Comparison of ENCODE assay signal across 9 cellular contexts in genomic region chr5:40687316-40687715, GRCh38. TPM values are rescaled to one million over a fixed set of nuclear protein-coding genes. Genes with fewer than 3 reads are reported as not detected.
A peak's percentile ranks its signal among the peaks of the same experiment; 100 is the strongest.
DNase-seq lines count a peak whose midpoint lies in the region; ATAC-seq and TF ChIP-seq lines count a peak whose summit lies in the region.
"Had no signal": no experiment of that assay in that cellular context is flagged by ENCODE, and none has a peak within 500 bp of the region (broad histone marks: within the 10 kb centered on the region; RNA-seq: fewer than 3 reads in every experiment).

No MANE protein-coding gene starts in this region.

- H3K36me3 Mint-ChIP-seq in activated naive CD4-positive, alpha-beta T cell treated with anti-CD3 and anti-CD28 coated beads for 36 hours (ENCODE audit: low read depth), result peaks cover 88% of the 10 kb centered on the region
- peaks cover 93% of the 10 kb centered on the region for H3K36me3 Mint-ChIP-seq in activated CD8-positive, alpha-beta T cell treated with anti-CD3 and anti-CD28 coated beads for 36 hours (ENCODE audit: low read depth)

- 97% methylated on average over 4 of the region's 7 CpGs for WGBS in mesenchymal stem cell
- WGBS in tibial nerve, 2 donors, result 77 to 79% methylated on average over 7 of the region's 7 CpGs

- H2BK120ac ChIP-seq in mesenchymal stem cell (ENCODE audit: low read depth, low read length), result no peak overlapping the region

- H3K36me3 ChIP-seq in mesenchymal stem cell (ENCODE audit: control insufficient read depth in 1 of 2, insufficient read depth in 2 of 2, low read depth in 1 of 2, low read length in 2 of 2) (peaks cover 6 to 8% of the 10 kb centered on the region in 2 experiments), tibial nerve (peaks cover 0 to 15% (median 0%) of the 10 kb centered on the region in 3 donors)

- peaks cover 4% of the 10 kb centered on the region for H3K79me1 ChIP-seq in mesenchymal stem cell (replicated peaks; ENCODE audit: low read length, poor library complexity, severe bottlenecking)

- H3K18ac ChIP-seq in mesenchymal stem cell (ENCODE audit: low read depth in 1 of 2, low read length in 2 of 2), result no peak overlapping the region

- peak overlapping the region; percentile 68 for H3K9ac ChIP-seq in mesenchymal stem cell (ENCODE audit: low read length)

- H2BK5ac ChIP-seq in mesenchymal stem cell (ENCODE audit: low read depth, low read length, poor library complexity, severe bottlenecking), result no peak overlapping the region

- H2AK5ac ChIP-seq in mesenchymal stem cell (ENCODE audit: low read length, severe bottlenecking), result no peak overlapping the region

- no peak overlapping the region for H3K4me3 ChIP-seq in mesenchymal stem cell (ENCODE audit: insufficient read depth in 1 of 2, low read depth in 1 of 2, low read length in 2 of 2)
- H3K4me3 ChIP-seq in tibial nerve, result no peak overlapping the region

- peak overlapping the region; percentile 99 for H3K27ac Mint-ChIP-seq in activated naive CD4-positive, alpha-beta T cell treated with anti-CD3 and anti-CD28 coated beads for 36 hours
- H3K27ac Mint-ChIP-seq in activated CD8-positive, alpha-beta T cell treated with anti-CD3 and anti-CD28 coated beads for 36 hours, result peak overlapping the region; percentile 88

- no peak overlapping the region for H2AFZ ChIP-seq in mesenchymal stem cell (ENCODE audit: low read depth, low read length)

- H3K4me1 ChIP-seq in mesenchymal stem cell (ENCODE audit: control insufficient read depth, insufficient read depth, low read depth, low read length) (peaks cover 2% of the 10 kb centered on the region), tibial nerve (peaks cover 0 to 63% (median 10%) of the 10 kb centered on the region in 4 donors)

- intact Hi-C loops in activated naive CD4-positive, alpha-beta T cell treated with anti-CD3 and anti-CD28 coated beads for 36 hours (cut with micrococcal nuclease), result loop anchor here (2.0 to 10.0 kb wide), 3 partner anchors 65 to 1187 kb away; partner anchors contain the start of gene OXCT1
- intact Hi-C loops in activated CD8-positive, alpha-beta T cell treated with anti-CD3 and anti-CD28 coated beads for 36 hours (cut with micrococcal nuclease), result loop anchor here (5.0 to 10.0 kb wide), 5 partner anchors 50 to 1483 kb away; no protein-coding TSS in a partner anchor

- CTCF ChIA-PET in activated naive CD4-positive, alpha-beta T cell treated with anti-CD3 and anti-CD28 coated beads for 36 hours (lab: Charles Lee), result no interaction called here
- CTCF ChIA-PET in activated CD8-positive, alpha-beta T cell treated with anti-CD3 and anti-CD28 coated beads for 36 hours (lab: Charles Lee), result interaction anchor here (0.9 to 2.0 kb wide), 4 partner anchors 35 to 739 kb away, joined by 4 to 8 read pairs (median 6); no protein-coding TSS in a partner anchor

- H3K4me2 ChIP-seq in mesenchymal stem cell (ENCODE audit: low read length, poor library complexity, severe bottlenecking), result no peak overlapping the region

- POLR2A ChIA-PET in activated CD8-positive, alpha-beta T cell treated with anti-CD3 and anti-CD28 coated beads for 36 hours (lab: Charles Lee), result no interaction called here

- H3K27ac ChIP-seq in mesenchymal stem cell (ENCODE audit: low read length, poor library complexity, severe bottlenecking) (no peak overlapping the region), tibial nerve (peak overlapping the region in 3 of 4 donors; percentile 17 to 67 (median 36))

- H2BK12ac ChIP-seq in mesenchymal stem cell (ENCODE audit: low read length in 2 of 2), result no peak overlapping the region

- peaks cover 61% of the 10 kb centered on the region for H3K4me1 Mint-ChIP-seq in activated naive CD4-positive, alpha-beta T cell treated with anti-CD3 and anti-CD28 coated beads for 36 hours (ENCODE audit: low read depth)
- H3K4me1 Mint-ChIP-seq in activated CD8-positive, alpha-beta T cell treated with anti-CD3 and anti-CD28 coated beads for 36 hours (ENCODE audit: low read depth), result peaks cover 58% of the 10 kb centered on the region

- TF ChIP-seq CTCF in activated CD8-positive, alpha-beta T cell treated with anti-CD3 and anti-CD28 coated beads for 36 hours (IDR thresholded peaks at IDR 0.05), result no peak
- TF ChIP-seq CTCF in tibial nerve (IDR thresholded peaks at IDR 0.05), result no peak

- no peaks in the 10 kb centered on the region for H3K27me3 Mint-ChIP-seq in activated naive CD4-positive, alpha-beta T cell treated with anti-CD3 and anti-CD28 coated beads for 36 hours (ENCODE audit: low read depth)
- H3K27me3 Mint-ChIP-seq in activated CD8-positive, alpha-beta T cell treated with anti-CD3 and anti-CD28 coated beads for 36 hours, result no peaks in the 10 kb centered on the region

- H3K23ac ChIP-seq in mesenchymal stem cell (ENCODE audit: low read length in 2 of 2), result no peak overlapping the region

- no peak overlapping the region for H4K91ac ChIP-seq in mesenchymal stem cell (ENCODE audit: low read length)

- no peak overlapping the region for H3K14ac ChIP-seq in mesenchymal stem cell (ENCODE audit: low read length in 2 of 2)

- peak; percentile 37 for ATAC-seq in activated CD8-positive, alpha-beta T cell treated with anti-CD3 and anti-CD28 coated beads for 36 hours
- ATAC-seq in SK-N-SH treated with all-trans-retinoic acid at 6 μM for 48 hours (no peak), HG03159 (IDR thresholded peaks at IDR 0.05; ENCODE audit: unreplicated experiment) (no peak)

- H2BK15ac ChIP-seq in mesenchymal stem cell (ENCODE audit: low read depth, poor library complexity, severe bottlenecking), result no peak overlapping the region

- peak; percentile 78 for DNase-seq in activated naive CD4-positive, alpha-beta T cell treated with anti-CD3 and anti-CD28 coated beads for 36 hours
- no peak for DNase-seq in activated naive CD4-positive, alpha-beta T cell treated with anti-CD3 and anti-CD28 coated beads, Interleukin-2, amount 50 U/mL, for 16 hours
- peak; percentile 62 for DNase-seq in activated CD8-positive, alpha-beta T cell treated with anti-CD3 and anti-CD28 coated beads for 36 hours
- DNase-seq in mesenchymal stem cell, result no peak
- DNase-seq in tibial nerve (ENCODE audit: low spot score in 2 of 2), result no peak
- DNase-seq in GM19238 (ENCODE audit: insufficient read length, low spot score), result no peak
- DNase-seq: NCI-H82 had no signal

- TF ChIP-seq POLR2A in tibial nerve (IDR thresholded peaks at IDR 0.05), result no peak

- no peaks in the 10 kb centered on the region for H3K9me3 Mint-ChIP-seq in activated naive CD4-positive, alpha-beta T cell treated with anti-CD3 and anti-CD28 coated beads for 36 hours
- no peaks in the 10 kb centered on the region for H3K9me3 Mint-ChIP-seq in activated CD8-positive, alpha-beta T cell treated with anti-CD3 and anti-CD28 coated beads for 36 hours

- H4K8ac ChIP-seq in mesenchymal stem cell (ENCODE audit: low read length), result no peak overlapping the region

- H3K27me3 ChIP-seq in mesenchymal stem cell (ENCODE audit: control insufficient read depth in 1 of 2, insufficient read depth in 1 of 2, low read length in 2 of 2) (no peaks in the 10 kb centered on the region), tibial nerve (no peaks in the 10 kb centered on the region)

- H3K9me3 ChIP-seq in mesenchymal stem cell (ENCODE audit: control insufficient read depth, low read length) (no peaks in the 10 kb centered on the region), tibial nerve (no peaks in the 10 kb centered on the region)

- H3K4ac ChIP-seq in mesenchymal stem cell (ENCODE audit: low read depth in 1 of 2, low read length in 2 of 2), result no peak overlapping the region

- no peak for TF ChIP-seq EP300 in tibial nerve (IDR thresholded peaks at IDR 0.05)

- H3K4me3 Mint-ChIP-seq in activated naive CD4-positive, alpha-beta T cell treated with anti-CD3 and anti-CD28 coated beads for 36 hours, result peak overlapping the region; percentile 89
- H3K4me3 Mint-ChIP-seq in activated CD8-positive, alpha-beta T cell treated with anti-CD3 and anti-CD28 coated beads for 36 hours, result peak overlapping the region; percentile 99

TF ChIP-seq in SK-N-SH treated with all-trans-retinoic acid at 6 μM for 48 hours, 23 proteins besides CTCF, POLR2A, EP300 and RAD21:
- TF ChIP-seq BACH2 (CRISPR knock-in tag; IDR thresholded peaks at IDR 0.05; ENCODE audit: borderline replicate concordance) (no peak), GLIS3 (CRISPR knock-in tag; IDR thresholded peaks at IDR 0.05) (no peak), ZFP30 (CRISPR knock-in tag; IDR thresholded peaks at IDR 0.05) (no peak), ZNF70 (CRISPR knock-in tag; IDR thresholded peaks at IDR 0.05) (no peak), TCF4 (CRISPR knock-in tag; IDR thresholded peaks at IDR 0.05; ENCODE audit: borderline replicate concordance) (no peak), PATZ1 (CRISPR knock-in tag; IDR thresholded peaks at IDR 0.05; ENCODE audit: borderline replicate concordance) (no peak), ZFP3 (CRISPR knock-in tag; IDR thresholded peaks at IDR 0.05) (no peak), ZC3H10 (CRISPR knock-in tag; IDR thresholded peaks at IDR 0.05) (no peak), OSR1 (CRISPR knock-in tag; IDR thresholded peaks at IDR 0.05) (no peak), ZNF8 (CRISPR knock-in tag; IDR thresholded peaks at IDR 0.05) (no peak)

RNA-seq across cellular contexts. Expression of gene PTGER4, which starts 7.6 kb away (rescaled TPM):
- total RNA-seq in activated naive CD4-positive, alpha-beta T cell treated with anti-CD3 and anti-CD28 coated beads for 36 hours, result 10 to 100 TPM; 83.8 to 86.3 TPM
- 10 to 100 TPM; 62.8 to 62.9 TPM for total RNA-seq in activated CD8-positive, alpha-beta T cell treated with anti-CD3 and anti-CD28 coated beads for 36 hours
- 9.9 TPM for polyA plus RNA-seq in mesenchymal stem cell (2013, experiment 1 of 2)
- polyA plus RNA-seq in mesenchymal stem cell (2013, experiment 2 of 2), result 10.4 TPM
- 10 to 100 TPM; 21.6 to 72.3 (median 57.0) TPM for total RNA-seq in tibial nerve

Comparison
In these comparisons a context has a peak if more than half of its experiments do, and no peak if none do; other contexts are left out.
1. DNase-seq: peak in activated naive CD4-positive, alpha-beta T cell treated with anti-CD3 and anti-CD28 coated beads for 36 hours (single experiment) and activated CD8-positive, alpha-beta T cell treated with anti-CD3 and anti-CD28 coated beads for 36 hours (single experiment); none in activated naive CD4-positive, alpha-beta T cell treated with anti-CD3 and anti-CD28 coated beads, Interleukin-2, amount 50 U/mL, for 16 hours (single experiment), mesenchymal stem cell (single experiment), tibial nerve (0 of 2) and GM19238 (single experiment).